In the genomic region with DNA sequence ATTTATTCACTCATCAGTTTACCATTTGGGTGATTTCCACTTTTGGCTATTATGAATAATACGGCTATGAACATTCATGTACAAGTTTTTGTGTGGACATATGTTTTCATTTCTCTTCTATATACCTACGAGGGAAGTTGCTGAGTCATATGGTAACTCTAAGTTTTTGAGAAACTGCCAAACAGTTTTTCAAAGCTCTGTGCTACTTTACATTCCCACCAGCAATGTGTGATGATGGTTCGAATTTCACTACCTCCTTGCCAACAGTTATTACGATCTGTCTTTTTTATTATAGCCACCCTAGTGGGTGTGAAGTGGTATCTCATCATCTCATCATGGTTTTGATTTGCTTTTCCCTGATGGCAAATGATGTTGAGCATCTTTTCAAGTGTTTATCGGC, we compare ENCODE assay signal across 12 cellular contexts.
A peak's percentile ranks its signal among the peaks of the same experiment; 100 is the strongest.
DNase-seq lines count a peak whose midpoint lies in the region; ATAC-seq and TF ChIP-seq lines count a peak whose summit lies in the region.
"Had no signal": no experiment of that assay in that cellular context is flagged by ENCODE, and none has a peak within 500 bp of the region (broad histone marks: within the 10 kb centered on the region; RNA-seq: fewer than 3 reads in every experiment).

No MANE protein-coding gene starts in this region.

- peak; percentile 88 for DNase-seq in EH (ENCODE audit: low read depth)
- DNase-seq in H4 (ENCODE audit: low spot score) = peak; percentile 50
- DNase-seq in NCI-H345 treated with DMSO at 0.1 percent for 48 hours (lab: John Stamatoyannopoulos, UW; ENCODE audit: unreplicated experiment) = peak; percentile 34
- peak; percentile 95 for DNase-seq in fibroblast of mammary gland (ENCODE audit: low read depth)
- DNase-seq in COLO829 (ENCODE audit: low spot score) = no peak
- DNase-seq in NCI-H146 treated with DMSO at 0.1 percent for 48 hours (lab: John Stamatoyannopoulos, UW; ENCODE audit: unreplicated experiment) = no peak
- no peak for DNase-seq in stimulated activated naive CD4-positive, alpha-beta T cell (lab: John Stamatoyannopoulos, UW)
- DNase-seq: activated CD4-positive, alpha-beta T cell treated with anti-CD3 and anti-CD28 coated beads, Interleukin-2, amount 10 ng/mL, durations not matched to agents 7 days and 5 days; body of pancreas; GDM1; NCI-H526 treated with DMSO at 0.1 percent for 48 hours had no signal

- TF ChIP-seq CTCF in fibroblast of mammary gland (conservative IDR thresholded peaks at IDR 0.05; ENCODE audit: control insufficient read depth, insufficient read depth, low read depth, low read length) = no peak

- ATAC-seq in GM18909 (IDR thresholded peaks at IDR 0.05; ENCODE audit: poor library complexity, unreplicated experiment) = no peak
- ATAC-seq: body of pancreas had no signal

- no peak overlapping the region for H3K4me3 ChIP-seq in fibroblast of mammary gland (ENCODE audit: control insufficient read depth, low read depth, low read length)
- H3K4me3 ChIP-seq: body of pancreas had no signal

Comparison
In these comparisons a context has a peak if more than half of its experiments do, and no peak if none do; other contexts are left out.
1. DNase-seq: peak in EH (single experiment), H4 (single experiment), NCI-H345 treated with DMSO at 0.1 percent for 48 hours (single experiment) and fibroblast of mammary gland (single experiment); none in COLO829 (single experiment), NCI-H146 treated with DMSO at 0.1 percent for 48 hours (single experiment) and stimulated activated naive CD4-positive, alpha-beta T cell (0 of 6).